In genomic region chr6:117264487-117265424, GRCh38 we compare ENCODE assay signal across 8 cellular contexts. TPM values are rescaled to one million over a fixed set of nuclear protein-coding genes. Genes with fewer than 3 reads are reported as not detected.
DNase-seq lines count a peak whose midpoint lies in the region; ATAC-seq and TF ChIP-seq lines count a peak whose summit lies in the region.

No MANE protein-coding gene starts in this region.

- WGBS in right lobe of liver (ENCODE audit: insufficient coverage, low coverage, low lambda C conversion rate, missing lambda C conversion rate), result 2% methylated on average over 45 of the region's 46 CpGs

- ATAC-seq in HG03457 (IDR thresholded peaks at IDR 0.05; ENCODE audit: unreplicated experiment) (peak; percentile 71), right lobe of liver (peak; percentile 37 to 50 (median 44)), upper lobe of right lung (peak; percentile 43)

- peaks cover 13% of the 10 kb centered on the region for H3K4me1 Mint-ChIP-seq in activated naive CD4-positive, alpha-beta T cell treated with anti-CD3 and anti-CD28 coated beads, Interleukin-2, amount 10 ng/mL, durations not matched to agents 7 days and 5 days

- H3K27ac ChIP-seq in brain microvascular endothelial cell (no peak overlapping the region), right lobe of liver (no peak overlapping the region), upper lobe of right lung (no peak overlapping the region)

- peaks cover 0 to 18% (median 4%) of the 10 kb centered on the region in 4 donors for H3K4me1 ChIP-seq in right lobe of liver
- H3K4me1 ChIP-seq in upper lobe of right lung, result peaks cover 13% of the 10 kb centered on the region

- peaks cover 81% of the 10 kb centered on the region for H3K27me3 Mint-ChIP-seq in activated naive CD4-positive, alpha-beta T cell treated with anti-CD3 and anti-CD28 coated beads, Interleukin-2, amount 10 ng/mL, durations not matched to agents 7 days and 5 days

- intact Hi-C loops in right lobe of liver (cut with DNase I), result no loop called here
- intact Hi-C loops in upper lobe of right lung (cut with DNase I), result no loop called here

- TF ChIP-seq POLR2A in right lobe of liver (IDR thresholded peaks at IDR 0.05), result no peak

- in situ Hi-C loops in brain microvascular endothelial cell (cut with HindIII; ENCODE audit: low pct_ligation_motif_present, low sequenced_read_pairs), result no loop called here

- peak overlapping the region; percentile 29 for H3K4me3 ChIP-seq in brain microvascular endothelial cell (ENCODE audit: low read depth, low read length)
- peak overlapping the region; percentile 16 to 44 (median 35) for H3K4me3 ChIP-seq in right lobe of liver
- peak overlapping the region; percentile 37 for H3K4me3 ChIP-seq in upper lobe of right lung

- no peak for DNase-seq in activated naive CD4-positive, alpha-beta T cell treated with anti-CD3 and anti-CD28 coated beads, Interleukin-2, amount 10 ng/mL, durations not matched to agents 7 days and 5 days
- no peak for DNase-seq in activated naive CD4-positive, alpha-beta T cell treated with Interleukin-2 at 50 U/mL for 16 hours
- DNase-seq in brain microvascular endothelial cell, result no peak
- DNase-seq in right lobe of liver, result no peak
- no peak for DNase-seq in upper lobe of right lung
- DNase-seq in stimulated activated CD4-positive, alpha-beta T cell treated with anti-CD3 and anti-CD28 coated beads, Interleukin-2, amount 100 ng/mL, for 24 hours, result no peak
- no peak for DNase-seq in SHP77 (lab: John Stamatoyannopoulos, UW)

- H3K4me3 Mint-ChIP-seq in activated naive CD4-positive, alpha-beta T cell treated with anti-CD3 and anti-CD28 coated beads, Interleukin-2, amount 10 ng/mL, durations not matched to agents 7 days and 5 days, result peak overlapping the region; percentile 35

- H3K27ac Mint-ChIP-seq in activated naive CD4-positive, alpha-beta T cell treated with anti-CD3 and anti-CD28 coated beads, Interleukin-2, amount 10 ng/mL, durations not matched to agents 7 days and 5 days, result peak overlapping the region; percentile 42

- TF ChIP-seq CTCF in brain microvascular endothelial cell (IDR thresholded peaks at IDR 0.05; ENCODE audit: low read depth, low read length, missing control alignments) (no peak), right lobe of liver (IDR thresholded peaks at IDR 0.05) (no peak), upper lobe of right lung (IDR thresholded peaks at IDR 0.05) (no peak)

- H3K36me3 ChIP-seq in brain microvascular endothelial cell (replicated peaks) (no peaks in the 10 kb centered on the region), right lobe of liver (no peaks in the 10 kb centered on the region), upper lobe of right lung (no peaks in the 10 kb centered on the region)

- H3K27me3 ChIP-seq in brain microvascular endothelial cell (replicated peaks), result peaks cover 76% of the 10 kb centered on the region
- H3K27me3 ChIP-seq in right lobe of liver, result peaks cover 5 to 55% of the 10 kb centered on the region in 2 donors
- peaks cover 84% of the 10 kb centered on the region for H3K27me3 ChIP-seq in upper lobe of right lung

- H3K9me3 ChIP-seq in right lobe of liver (no peaks in the 10 kb centered on the region), upper lobe of right lung (no peaks in the 10 kb centered on the region)

- peaks cover under 1% of the 10 kb centered on the region for H3K36me3 Mint-ChIP-seq in activated naive CD4-positive, alpha-beta T cell treated with anti-CD3 and anti-CD28 coated beads, Interleukin-2, amount 10 ng/mL, durations not matched to agents 7 days and 5 days

- no peaks in the 10 kb centered on the region for H3K9me3 Mint-ChIP-seq in activated naive CD4-positive, alpha-beta T cell treated with anti-CD3 and anti-CD28 coated beads, Interleukin-2, amount 10 ng/mL, durations not matched to agents 7 days and 5 days

- CTCF ChIA-PET in activated naive CD4-positive, alpha-beta T cell treated with anti-CD3 and anti-CD28 coated beads, Interleukin-2, amount 10 ng/mL, durations not matched to agents 7 days and 5 days (lab: Charles Lee), result no interaction called here

RNA-seq across cellular contexts. Expression of gene VGLL2, which starts 0.6 kb away (rescaled TPM):
- total RNA-seq in right lobe of liver, result not detected
- not detected for total RNA-seq in upper lobe of right lung
